ENCODE assay signal across 25 cellular contexts in the genomic region with DNA sequence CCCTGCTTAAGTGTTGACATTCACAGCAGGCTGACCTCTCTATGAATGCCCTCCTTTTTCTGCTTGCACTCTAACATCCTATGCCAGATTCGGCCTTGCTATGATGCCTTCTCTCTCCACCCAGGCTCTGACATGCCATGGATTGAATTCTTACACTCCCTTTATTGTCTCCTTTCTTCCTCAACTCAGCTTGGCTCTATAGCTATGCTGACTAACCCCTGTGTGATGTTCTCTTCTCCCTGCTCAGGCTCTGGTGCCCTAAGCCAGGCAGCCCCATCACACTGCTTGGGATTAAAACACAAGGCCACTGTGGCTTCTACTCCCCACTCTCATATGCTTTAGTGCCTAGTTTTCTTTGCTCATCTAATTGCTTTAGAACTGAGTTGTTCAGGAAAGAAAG.
"Had no signal": no experiment of that assay in that cellular context is flagged by ENCODE, and none has a peak within 500 bp of the region (broad histone marks: within the 10 kb centered on the region; RNA-seq: fewer than 3 reads in every experiment).

No MANE protein-coding gene starts in this region.

- H3K36me3 ChIP-seq: ascending aorta, esophagus muscularis mucosa, suprapubic skin, transverse colon, uterus had no signal

- H3K36me3 Mint-ChIP-seq: activated naive CD4-positive, alpha-beta T cell treated with anti-CD3 and anti-CD28 coated beads, Interleukin-2, amount 10 ng/mL, durations not matched to agents 7 days and 5 days; mesothelial cell of epicardium had no signal

- DNase-seq: activated CD4-positive, alpha-beta T cell treated with anti-CD3 and anti-CD28 coated beads, Interleukin-2, amount 50 U/mL, for 1 hour; activated CD4-positive, CD25-positive, alpha-beta regulatory T cell treated with anti-CD3 and anti-CD28 coated beads, Interleukin-2, amount 50 U/mL, for 72 hours; activated CD8-positive, alpha-beta memory T cell treated with anti-CD3 and anti-CD28 coated beads, Interleukin-2, amount 50 U/mL, for 4 hours; activated naive CD4-positive, alpha-beta T cell treated with anti-CD3 and anti-CD28 coated beads, Interleukin-2, amount 10 ng/mL, durations not matched to agents 7 days and 5 days; activated naive CD8-positive, alpha-beta T cell treated with anti-CD3 and anti-CD28 coated beads, Interleukin-2, amount 50 U/mL, for 24 hours; activated T-cell treated with anti-CD3 and anti-CD28 coated beads, Interleukin-2, amount 50 U/mL, for 4 hours; effector CD4-positive, alpha-beta T cell; kidney; psoas muscle; right cardiac atrium; small intestine; stimulated activated CD4-positive, alpha-beta T cell treated with anti-CD3 and anti-CD28 coated beads, Interleukin-15, amount 100 ng/mL, for 24 hours; stimulated activated CD4-positive, alpha-beta T cell treated with anti-CD3 and anti-CD28 coated beads, Interleukin-2, amount 100 ng/mL, for 48 hours; stimulated activated naive CD8-positive, alpha-beta T cell treated with anti-CD3 and anti-CD28 coated beads, Interleukin-15, amount 100 ng/mL, for 72 hours; transverse colon; uterus had no signal

- H3K4me1 Mint-ChIP-seq: activated naive CD4-positive, alpha-beta T cell treated with anti-CD3 and anti-CD28 coated beads, Interleukin-2, amount 10 ng/mL, durations not matched to agents 7 days and 5 days; activated naive CD8-positive, alpha-beta T cell treated with anti-CD3 and anti-CD28 coated beads, Interleukin-2, amount 50 U/mL, for 24 hours; mesothelial cell of epicardium; nephron; stimulated activated naive CD8-positive, alpha-beta T cell treated with anti-CD3 and anti-CD28 coated beads, Interleukin-15, amount 100 ng/mL, for 72 hours had no signal

- H3K4me3 ChIP-seq: ascending aorta, coronary artery, esophagus muscularis mucosa, lung, psoas muscle, suprapubic skin, transverse colon, uterus had no signal

- H3K9me3 Mint-ChIP-seq: activated naive CD4-positive, alpha-beta T cell treated with anti-CD3 and anti-CD28 coated beads, Interleukin-2, amount 10 ng/mL, durations not matched to agents 7 days and 5 days; nephron had no signal

- H3K27ac ChIP-seq: ascending aorta, coronary artery, esophagus muscularis mucosa, psoas muscle, suprapubic skin, transverse colon, uterus had no signal

- H3K27me3 Mint-ChIP-seq: activated naive CD4-positive, alpha-beta T cell treated with anti-CD3 and anti-CD28 coated beads, Interleukin-2, amount 10 ng/mL, durations not matched to agents 7 days and 5 days; activated naive CD8-positive, alpha-beta T cell treated with anti-CD3 and anti-CD28 coated beads, Interleukin-2, amount 50 U/mL, for 24 hours; stimulated activated naive CD8-positive, alpha-beta T cell treated with anti-CD3 and anti-CD28 coated beads, Interleukin-15, amount 100 ng/mL, for 72 hours had no signal

- H3K4me1 ChIP-seq: ascending aorta, esophagus muscularis mucosa, psoas muscle, suprapubic skin, transverse colon, uterus had no signal

- H3K9me3 ChIP-seq: ascending aorta, esophagus muscularis mucosa, psoas muscle, suprapubic skin, transverse colon, uterus had no signal

- H3K27ac Mint-ChIP-seq: activated naive CD4-positive, alpha-beta T cell treated with anti-CD3 and anti-CD28 coated beads, Interleukin-2, amount 10 ng/mL, durations not matched to agents 7 days and 5 days; activated naive CD8-positive, alpha-beta T cell treated with anti-CD3 and anti-CD28 coated beads, Interleukin-2, amount 50 U/mL, for 24 hours; mesothelial cell of epicardium; nephron; stimulated activated naive CD8-positive, alpha-beta T cell treated with anti-CD3 and anti-CD28 coated beads, Interleukin-15, amount 100 ng/mL, for 72 hours; T-helper 1 cell treated with Interleukin-12 subunit alpha and Interleukin-12 subunit beta and Interleukin-4 antibody, amounts not matched to agents 30 μg/mL and 1 μg/mL, for 36 hours had no signal

- H3K27me3 ChIP-seq: ascending aorta, esophagus muscularis mucosa, suprapubic skin, transverse colon, uterus had no signal

- ATAC-seq: activated naive CD8-positive, alpha-beta T cell treated with anti-CD3 and anti-CD28 coated beads, Interleukin-2, amount 50 U/mL, for 24 hours; activated T-cell treated with anti-CD3 and anti-CD28 coated beads, Interleukin-2, amount 50 U/mL, for 4 hours; left lobe of liver; psoas muscle; right cardiac atrium; stimulated activated naive CD8-positive, alpha-beta T cell treated with anti-CD3 and anti-CD28 coated beads, Interleukin-15, amount 100 ng/mL, for 72 hours had no signal

- H3K4me3 Mint-ChIP-seq: activated naive CD4-positive, alpha-beta T cell treated with anti-CD3 and anti-CD28 coated beads, Interleukin-2, amount 10 ng/mL, durations not matched to agents 7 days and 5 days; activated naive CD8-positive, alpha-beta T cell treated with anti-CD3 and anti-CD28 coated beads, Interleukin-2, amount 50 U/mL, for 24 hours; activated T-cell treated with anti-CD3 and anti-CD28 coated beads, Interleukin-2, amount 50 U/mL, for 4 hours; mesothelial cell of epicardium; nephron; stimulated activated naive CD8-positive, alpha-beta T cell treated with anti-CD3 and anti-CD28 coated beads, Interleukin-15, amount 100 ng/mL, for 72 hours; T-helper 1 cell treated with Interleukin-12 subunit alpha and Interleukin-12 subunit beta and Interleukin-4 antibody, amounts not matched to agents 30 μg/mL and 1 μg/mL, for 36 hours had no signal
